Comparison of ENCODE assay signal across 8 cellular contexts in the genomic region with DNA sequence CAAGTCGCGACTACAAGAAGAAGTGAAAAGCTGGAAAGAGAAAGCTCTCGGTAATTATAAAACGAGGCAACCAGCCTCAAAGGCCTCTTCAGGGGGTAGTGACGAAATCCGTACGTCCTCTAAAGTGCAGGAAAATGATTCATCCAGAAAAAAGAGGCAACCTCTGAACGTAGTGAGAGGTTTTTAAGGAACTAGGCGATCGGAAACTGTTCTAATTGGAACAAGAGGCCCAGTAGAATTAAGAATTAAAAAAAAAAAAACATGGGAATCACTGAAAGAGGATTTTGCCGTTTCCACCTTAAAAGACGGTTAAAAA. TPM values are rescaled to one million over a fixed set of nuclear protein-coding genes. Genes with fewer than 3 reads are reported as not detected.
DNase-seq lines count a peak whose midpoint lies in the region; TF ChIP-seq lines count a peak whose summit lies in the region.

No MANE protein-coding gene starts in this region.

- TF ChIP-seq CTCF in GM12865 (IDR thresholded peaks at IDR 0.05; ENCODE audit: insufficient read depth, low read depth, low read length, missing control alignments), result no peak

- H3K4me3 ChIP-seq in GM12865 (ENCODE audit: low read depth, low read length) (peak overlapping the region; percentile 87), mucosa of stomach (ENCODE audit: low read length) (peak overlapping the region; percentile 75)

- H3K9me3 ChIP-seq in mucosa of stomach (ENCODE audit: control insufficient read depth, low read length), result no peaks in the 10 kb centered on the region

- peak overlapping the region; percentile 100 for H3K9ac ChIP-seq in mucosa of stomach (ENCODE audit: low read length)

- no peaks in the 10 kb centered on the region for H3K27me3 ChIP-seq in mucosa of stomach (ENCODE audit: control insufficient read depth, insufficient read depth, low read length)

- peaks cover 25% of the 10 kb centered on the region for H3K4me1 ChIP-seq in mucosa of stomach (ENCODE audit: control insufficient read depth, insufficient read depth, low read length)

- DNase-seq in GM12865 (ENCODE audit: low read depth) (no peak), dermis blood vessel endothelial cell (peak; percentile 75), NCI-H1048 (lab: John Stamatoyannopoulos, UW) (no peak), DMS79 treated with DMSO at 0.1 percent for 48 hours (lab: John Stamatoyannopoulos, UW) (no peak), hippocampal formation (lab: John Stamatoyannopoulos, UW) (no peak), 8988T (no peak)

- peaks cover 9% of the 10 kb centered on the region for H3K36me3 ChIP-seq in mucosa of stomach (ENCODE audit: control insufficient read depth, insufficient read depth, low read length)

TF ChIP-seq in PFSK-1, 5 proteins besides CTCF, POLR2A, EP300 and RAD21:
- TF ChIP-seq TAF1 (IDR thresholded peaks at IDR 0.05; ENCODE audit: borderline replicate concordance, insufficient read depth, low read length) (0 out of 2 replicates have a peak, but pooled peaks have one; percentile 14), POLR2AphosphoS5 (IDR thresholded peaks at IDR 0.05; ENCODE audit: low read depth, low read length) (no peak)

RNA-seq across cellular contexts. Expression of a gene that starts 1.0 kb away (rescaled TPM):
- polyA plus RNA-seq in PFSK-1 (2012; ENCODE audit: insufficient read length, low read depth), result 124 TPM
- total RNA-seq in dermis blood vessel endothelial cell, result 415 and 530 TPM in 2 replicates

RNA-seq across cellular contexts. Expression of a gene that starts 31.1 kb away (rescaled TPM):
- polyA plus RNA-seq in PFSK-1 (2012; ENCODE audit: insufficient read length, low read depth), result 0.65 TPM
- 13.6 and 16.0 TPM in 2 replicates for total RNA-seq in dermis blood vessel endothelial cell
